Comparison of ENCODE assay signal across 13 cellular contexts in the genomic region with DNA sequence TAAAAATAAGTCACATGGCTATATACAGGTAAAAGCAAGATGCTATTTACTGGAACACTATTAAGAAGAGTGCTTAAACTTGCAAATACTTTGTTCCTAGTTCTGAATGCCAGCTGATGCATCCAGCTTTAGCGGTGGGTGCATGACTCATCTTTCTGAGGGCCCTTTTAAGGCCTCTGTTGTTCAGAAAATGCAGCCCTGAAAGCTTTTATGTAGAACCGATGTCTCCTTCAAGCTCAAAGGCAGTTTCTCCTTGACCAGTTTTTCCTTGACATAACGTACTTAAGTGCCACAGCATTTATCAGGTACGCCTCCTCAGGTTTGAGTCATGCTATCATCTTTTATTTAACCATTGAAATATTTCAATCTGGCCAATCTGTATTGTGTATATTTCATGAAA.
A peak's percentile ranks its signal among the peaks of the same experiment; 100 is the strongest.
DNase-seq lines count a peak whose midpoint lies in the region; ATAC-seq and TF ChIP-seq lines count a peak whose summit lies in the region.
"Had no signal": no experiment of that assay in that cellular context is flagged by ENCODE, and none has a peak within 500 bp of the region (broad histone marks: within the 10 kb centered on the region; RNA-seq: fewer than 3 reads in every experiment).

No MANE protein-coding gene starts in this region.

- no peak for TF ChIP-seq CTCF in cardiac fibroblast (IDR thresholded peaks at IDR 0.05; ENCODE audit: low read depth, low read length)

- DNase-seq in DMS53 treated with DMSO at 0.1 percent for 48 hours (lab: John Stamatoyannopoulos, UW; ENCODE audit: unreplicated experiment) (peak; percentile 63), M059J (ENCODE audit: low read depth) (peak; percentile 62), cardiac fibroblast (ENCODE audit: low read depth in 2 of 2) (peak; percentile 46 to 57), myocyte (ENCODE audit: low read depth) (peak; percentile 61), OCI-M2 (lab: John Stamatoyannopoulos, UW; ENCODE audit: unreplicated experiment) (no peak), left lobe of liver (ENCODE audit: low spot score) (no peak)
- DNase-seq: HFFc6; NCI-H774; stimulated activated CD4-positive, alpha-beta T cell treated with anti-CD3 and anti-CD28 coated beads, Interleukin-4, amount 100 ng/mL, for 1 hour; WERI-Rb-1 had no signal

- H3K4me3 ChIP-seq in cardiac fibroblast (replicated peaks in 1 of 2; ENCODE audit: low read depth in 2 of 2, low read length in 2 of 2) = no peak overlapping the region
- H3K4me3 ChIP-seq: vagina had no signal

- ATAC-seq in HG03354 (IDR thresholded peaks at IDR 0.05; ENCODE audit: poor library complexity, severe bottlenecking, unreplicated experiment) (no peak), GM19463 (IDR thresholded peaks at IDR 0.05; ENCODE audit: unreplicated experiment) (no peak), left lobe of liver (no peak)

Comparison
In these comparisons a context has a peak if more than half of its experiments do, and no peak if none do; other contexts are left out.
1. DNase-seq: peak in DMS53 treated with DMSO at 0.1 percent for 48 hours (single experiment), M059J (single experiment), cardiac fibroblast (2 of 2) and myocyte (single experiment); none in OCI-M2 (single experiment) and left lobe of liver (single experiment).